Comparison of ENCODE assay signal across 8 cellular contexts in genomic region chr9:2014696-2015580, GRCh38. TPM values are rescaled to one million over a fixed set of nuclear protein-coding genes. Genes with fewer than 3 reads are reported as not detected.
A peak's percentile ranks its signal among the peaks of the same experiment; 100 is the strongest.
DNase-seq lines count a peak whose midpoint lies in the region; ATAC-seq, FAIRE-seq and TF ChIP-seq lines count a peak whose summit lies in the region.

TSS of gene SMARCA2 (plus strand) at chr9:2015347. CDS start at chr9:2029023, 13,676 bp downstream.

- H3K27me3 Mint-ChIP-seq in WTC11 (ENCODE audit: low read depth) (peaks cover 66% of the 10 kb centered on the region), immature natural killer cell (ENCODE audit: low read depth in 3 of 3) (peaks cover 18 to 32% (median 32%) of the 10 kb centered on the region in 3 donors)

- H3K27ac ChIP-seq in AG04450 (ENCODE audit: low read depth, low read length) (peak within 1 kb of the TSS; percentile 61), smooth muscle cell (ENCODE audit: low read depth) (peak within 1 kb of the TSS; percentile 85)

- H3K4me3 ChIP-seq in AG04450 (ENCODE audit: low read depth, low read length) (peak within 1 kb of the TSS; percentile 69), bronchial epithelial cell (ENCODE audit: low read depth, low read length) (peak within 1 kb of the TSS; percentile 87), smooth muscle cell (peak within 1 kb of the TSS; percentile 77)

- TF ChIP-seq CTCF in AG04450 (IDR thresholded peaks at IDR 0.05; ENCODE audit: low read depth, low read length) (no peak), WTC11 (IDR thresholded peaks at IDR 0.05) (no peak), bronchial epithelial cell (IDR thresholded peaks at IDR 0.05; ENCODE audit: insufficient read depth, low read length, severe bottlenecking) (no peak), smooth muscle cell (IDR thresholded peaks at IDR 0.05; ENCODE audit: borderline replicate concordance, insufficient read depth, poor library complexity, severe bottlenecking) (no peak)

- POLR2A ChIA-PET in AG04450 (lab: Yijun Ruan, JAX) = interaction anchor here (0.7 to 1.1 kb wide), 2 partner anchors 17 to 35 kb away, joined by 3 to 5 read pairs; no protein-coding TSS in a partner anchor
- POLR2A ChIA-PET in WTC11 (lab: Charles Lee) = interaction anchor here (0.6 kb wide), 1 partner anchor 187 kb away, joined by 3 read pairs; no protein-coding TSS in a partner anchor

- H3K36me3 Mint-ChIP-seq in WTC11 = no peaks in the 10 kb centered on the region
- H3K36me3 Mint-ChIP-seq in immature natural killer cell = peaks cover 0 to 4% (median 0%) of the 10 kb centered on the region in 3 donors

- peaks cover 21% of the 10 kb centered on the region for H3K79me2 ChIP-seq in smooth muscle cell (ENCODE audit: low read depth)

- H3K9me3 ChIP-seq in AG04450 (ENCODE audit: control insufficient read depth, insufficient read depth, low read length) (no peaks in the 10 kb centered on the region; the same call in 1 of the 2 replicates), smooth muscle cell (replicated peaks; ENCODE audit: low read depth) (no peaks in the 10 kb centered on the region)

- H3K4me3 Mint-ChIP-seq in WTC11 (peak within 1 kb of the TSS; percentile 87), immature natural killer cell (peak within 1 kb of the TSS; percentile 97 to 99 (median 99))

- H3K27ac Mint-ChIP-seq in WTC11 (peak within 1 kb of the TSS; percentile 3; the same call in 1 of the 2 replicates), immature natural killer cell (peak within 1 kb of the TSS; percentile 98 to 99 (median 99))

- peaks cover 27% of the 10 kb centered on the region for H3K4me1 Mint-ChIP-seq in WTC11
- peaks cover 28 to 43% of the 10 kb centered on the region in 2 donors for H3K4me1 Mint-ChIP-seq in immature natural killer cell

- peak within 1 kb of the TSS; percentile 85 for H3K9ac ChIP-seq in smooth muscle cell (ENCODE audit: low read depth)

- H2AFZ ChIP-seq in smooth muscle cell (ENCODE audit: low read depth) = peak within 1 kb of the TSS; percentile 97

- H3F3A ChIP-seq in smooth muscle cell (ENCODE audit: low read depth) = peaks cover 22% of the 10 kb centered on the region

- H3K36me3 ChIP-seq in bronchial epithelial cell (ENCODE audit: control insufficient read depth, insufficient read depth, low read length) (no peaks in the 10 kb centered on the region), smooth muscle cell (ENCODE audit: low read depth) (no peaks in the 10 kb centered on the region)

- peak; percentile 84 for ATAC-seq in GM18907 (IDR thresholded peaks at IDR 0.05; ENCODE audit: unreplicated experiment)
- peak; percentile 79 for ATAC-seq in HG03139 (IDR thresholded peaks at IDR 0.05; ENCODE audit: unreplicated experiment)
- ATAC-seq in WTC11 = peak; percentile 78

- CTCF ChIA-PET in AG04450 (lab: Charles Lee) (interaction anchor here (0.7 kb wide), 1 partner anchor 72 kb away, joined by 3 read pairs; no protein-coding TSS in a partner anchor), WTC11 (lab: Charles Lee) (interaction anchor here (1.2 to 1.3 kb wide), 2 partner anchors 97 to 143 kb away, joined by 3 read pairs; no protein-coding TSS in a partner anchor)

- H3K4me2 ChIP-seq in smooth muscle cell = peak within 1 kb of the TSS; percentile 93

- H3K27me3 ChIP-seq in AG04450 (ENCODE audit: control insufficient read depth, insufficient read depth, low read length) (no peaks in the 10 kb centered on the region), bronchial epithelial cell (ENCODE audit: control insufficient read depth, insufficient read depth, low read length) (peaks cover 2% of the 10 kb centered on the region), smooth muscle cell (ENCODE audit: low read depth) (no peaks in the 10 kb centered on the region)

- no peak for FAIRE-seq in bronchial epithelial cell (lab: Jason Lieb, UNC)

- H3K9me3 Mint-ChIP-seq in WTC11 (peaks cover 3% of the 10 kb centered on the region; the same call in 1 of the 2 replicates), immature natural killer cell (no peaks in the 10 kb centered on the region)

- under 1% methylated on average over 69 of the region's 71 CpGs for WGBS in smooth muscle cell (ENCODE audit: low lambda C conversion rate)

- peaks cover 16% of the 10 kb centered on the region for H3K4me1 ChIP-seq in smooth muscle cell (ENCODE audit: low read depth)

- peaks cover 19% of the 10 kb centered on the region for H4K20me1 ChIP-seq in smooth muscle cell (ENCODE audit: low read depth)

- DNase-seq in AG04450 (ENCODE audit: low read depth, low spot score) (peak; percentile 89), NCI-H2227 treated with DMSO at 0.1 percent for 48 hours (lab: John Stamatoyannopoulos, UW) (peak; percentile 83), WTC11 (ENCODE audit: low spot score) (peak; percentile 92), bronchial epithelial cell (ENCODE audit: low read depth) (peak; percentile 94), immature natural killer cell (peak; percentile 95 to 96 (median 96)), smooth muscle cell (lab: John Stamatoyannopoulos, UW; ENCODE audit: unreplicated experiment) (peak; percentile 89)

TF ChIP-seq in WTC11, 78 proteins besides CTCF, POLR2A, EP300 and RAD21 (continues in another document):
- TF ChIP-seq CBFB (CRISPR knock-in tag; IDR thresholded peaks at IDR 0.05; ENCODE audit: low read depth) (no peak), ZNF232 (CRISPR knock-in tag; IDR thresholded peaks at IDR 0.05) (no peak), ZNF138 (CRISPR knock-in tag; conservative IDR thresholded peaks at IDR 0.05) (no peak), ZNF121 (CRISPR knock-in tag; IDR thresholded peaks at IDR 0.05) (no peak), PRDM15 (CRISPR knock-in tag; IDR thresholded peaks at IDR 0.05) (no peak), NR2C2 (CRISPR knock-in tag; IDR thresholded peaks at IDR 0.05) (no peak), RELA (CRISPR knock-in tag; IDR thresholded peaks at IDR 0.05; ENCODE audit: borderline replicate concordance) (no peak), HMGA2 (CRISPR knock-in tag; IDR thresholded peaks at IDR 0.05) (no peak), FOXJ3 (CRISPR knock-in tag; IDR thresholded peaks at IDR 0.05; ENCODE audit: borderline replicate concordance) (no peak), FOXP1 (CRISPR knock-in tag; IDR thresholded peaks at IDR 0.05; ENCODE audit: borderline replicate concordance) (0 out of 2 replicates have a peak, but pooled peaks have one; percentile 51), IRF2 (CRISPR knock-in tag; IDR thresholded peaks at IDR 0.05; ENCODE audit: borderline replicate concordance, low read depth) (no peak), SOX15 (CRISPR knock-in tag; IDR thresholded peaks at IDR 0.05) (no peak), PRRX2 (CRISPR knock-in tag; IDR thresholded peaks at IDR 0.05) (no peak), ZNF423 (CRISPR knock-in tag; IDR thresholded peaks at IDR 0.05) (no peak; the same call in 1 of the 2 replicates), E2F1 (CRISPR knock-in tag; IDR thresholded peaks at IDR 0.05) (no peak), JAZF1 (CRISPR knock-in tag; IDR thresholded peaks at IDR 0.05) (no peak), NFE2L1 (CRISPR knock-in tag; IDR thresholded peaks at IDR 0.05) (no peak), CDX4 (CRISPR knock-in tag; IDR thresholded peaks at IDR 0.05; ENCODE audit: borderline replicate concordance) (no peak)

RNA-seq across cellular contexts. Expression of gene SMARCA2, which starts in this region (rescaled TPM):
- polyA plus RNA-seq in AG04450 (2011; rRNA removed) (51.2 and 53.3 TPM in 2 replicates), immature natural killer cell (10 to 100 TPM; 20.1 to 41.4 (median 25.2) TPM), smooth muscle cell (27.7 and 29.3 TPM in 2 replicates)
- polyA minus RNA-seq in AG04450 (2011; rRNA and poly(A)+ RNA removed) = 112 and 131 TPM in 2 replicates
- total RNA-seq in WTC11 (2021) (15.7 to 20.3 TPM (median 17.2 TPM) in 3 replicates), bronchial epithelial cell (19.7 and 31.0 TPM in 2 replicates), smooth muscle cell (61.7 and 70.3 TPM in 2 replicates)

Comparison
In these comparisons a context has a peak if more than half of its experiments do, and no peak if none do; other contexts are left out.
1. Peak in every context shown above with its lines: DNase-seq, ATAC-seq, H3K4me3 ChIP-seq and H3K27ac ChIP-seq.